Comparison of ENCODE assay signal across 1 cellular context in the genomic region with DNA sequence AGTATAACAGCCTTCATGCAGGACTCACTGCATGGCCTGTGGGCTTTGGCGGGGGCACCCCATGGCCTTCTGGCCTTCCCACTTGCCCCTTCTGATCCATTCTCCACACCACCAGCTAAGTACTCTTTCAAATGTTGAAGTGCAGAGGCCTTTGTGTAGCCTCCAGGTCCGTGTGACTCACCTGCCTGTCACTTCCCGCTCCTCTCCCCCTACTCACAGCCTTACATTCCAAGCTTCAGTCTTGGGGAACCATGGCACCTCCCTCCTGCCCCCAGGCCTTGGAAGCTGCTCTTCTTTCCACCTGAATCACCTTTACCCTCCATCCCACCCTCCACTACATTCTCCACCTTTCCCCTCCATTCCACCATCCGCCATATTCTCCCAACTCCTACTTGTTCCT.
A peak's percentile ranks its signal among the peaks of the same experiment; 100 is the strongest.
TF ChIP-seq lines count a peak whose summit lies in the region.

No MANE protein-coding gene starts in this region.

TF ChIP-seq in Ishikawa, 13 proteins besides CTCF, POLR2A, EP300 and RAD21 (continued from another document):
- 0 out of 2 replicates have a peak, but pooled peaks have one; percentile 22 for TF ChIP-seq YY1 (IDR thresholded peaks at IDR 0.05; ENCODE audit: low read depth)
- TF ChIP-seq ZBTB7A (IDR thresholded peaks at IDR 0.05; ENCODE audit: low read depth): no peak
- TF ChIP-seq CREB1 (IDR thresholded peaks at IDR 0.05; ENCODE audit: low read depth): no peak
- TF ChIP-seq TAF1 (IDR thresholded peaks at IDR 0.05; ENCODE audit: low read depth): no peak; the same call in 1 of the 2 replicates
- peak; percentile 76 for TF ChIP-seq NFIC (IDR thresholded peaks at IDR 0.05)
- no peak for TF ChIP-seq EGR1 (IDR thresholded peaks at IDR 0.05)
- peak; percentile 85 for TF ChIP-seq TCF12 (IDR thresholded peaks at IDR 0.05; ENCODE audit: low read depth)
- TF ChIP-seq, protein P1, sequence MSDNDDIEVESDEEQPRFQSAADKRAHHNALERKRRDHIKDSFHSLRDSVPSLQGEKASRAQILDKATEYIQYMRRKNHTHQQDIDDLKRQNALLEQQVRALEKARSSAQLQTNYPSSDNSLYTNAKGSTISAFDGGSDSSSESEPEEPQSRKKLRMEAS (IDR thresholded peaks at IDR 0.05): no peak; the same call in 1 of the 2 replicates
- TF ChIP-seq, protein P2, sequence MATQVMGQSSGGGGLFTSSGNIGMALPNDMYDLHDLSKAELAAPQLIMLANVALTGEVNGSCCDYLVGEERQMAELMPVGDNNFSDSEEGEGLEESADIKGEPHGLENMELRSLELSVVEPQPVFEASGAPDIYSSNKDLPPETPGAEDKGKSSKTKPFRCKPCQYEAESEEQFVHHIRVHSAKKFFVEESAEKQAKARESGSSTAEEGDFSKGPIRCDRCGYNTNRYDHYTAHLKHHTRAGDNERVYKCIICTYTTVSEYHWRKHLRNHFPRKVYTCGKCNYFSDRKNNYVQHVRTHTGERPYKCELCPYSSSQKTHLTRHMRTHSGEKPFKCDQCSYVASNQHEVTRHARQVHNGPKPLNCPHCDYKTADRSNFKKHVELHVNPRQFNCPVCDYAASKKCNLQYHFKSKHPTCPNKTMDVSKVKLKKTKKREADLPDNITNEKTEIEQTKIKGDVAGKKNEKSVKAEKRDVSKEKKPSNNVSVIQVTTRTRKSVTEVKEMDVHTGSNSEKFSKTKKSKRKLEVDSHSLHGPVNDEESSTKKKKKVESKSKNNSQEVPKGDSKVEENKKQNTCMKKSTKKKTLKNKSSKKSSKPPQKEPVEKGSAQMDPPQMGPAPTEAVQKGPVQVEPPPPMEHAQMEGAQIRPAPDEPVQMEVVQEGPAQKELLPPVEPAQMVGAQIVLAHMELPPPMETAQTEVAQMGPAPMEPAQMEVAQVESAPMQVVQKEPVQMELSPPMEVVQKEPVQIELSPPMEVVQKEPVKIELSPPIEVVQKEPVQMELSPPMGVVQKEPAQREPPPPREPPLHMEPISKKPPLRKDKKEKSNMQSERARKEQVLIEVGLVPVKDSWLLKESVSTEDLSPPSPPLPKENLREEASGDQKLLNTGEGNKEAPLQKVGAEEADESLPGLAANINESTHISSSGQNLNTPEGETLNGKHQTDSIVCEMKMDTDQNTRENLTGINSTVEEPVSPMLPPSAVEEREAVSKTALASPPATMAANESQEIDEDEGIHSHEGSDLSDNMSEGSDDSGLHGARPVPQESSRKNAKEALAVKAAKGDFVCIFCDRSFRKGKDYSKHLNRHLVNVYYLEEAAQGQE (IDR thresholded peaks at IDR 0.05; ENCODE audit: low read depth): no peak
- peak; percentile 87 for TF ChIP-seq TEAD4 (IDR thresholded peaks at IDR 0.05)
